In the genomic region with DNA sequence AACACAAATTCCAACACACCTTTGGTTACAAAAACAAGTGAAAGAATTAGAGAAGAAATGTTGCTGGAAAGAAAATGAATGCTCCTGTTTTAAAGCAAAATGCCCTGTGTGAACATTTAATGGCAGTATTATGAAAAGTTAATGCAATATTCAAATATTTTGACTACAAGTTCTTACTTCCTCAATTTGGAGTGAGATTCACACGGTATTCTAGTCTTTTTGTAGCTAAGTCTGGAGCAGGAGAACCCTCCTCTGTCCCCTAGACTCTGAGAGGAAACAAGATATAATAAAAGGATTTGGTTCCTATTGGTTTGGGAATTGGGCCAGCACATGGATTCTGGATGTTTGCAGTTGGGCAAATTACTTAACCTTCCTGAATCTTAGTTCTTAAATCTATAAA, we compare ENCODE assay signal across 16 cellular contexts. TPM values are rescaled to one million over a fixed set of nuclear protein-coding genes. Genes with fewer than 3 reads are reported as not detected.
DNase-seq lines count a peak whose midpoint lies in the region; ATAC-seq and TF ChIP-seq lines count a peak whose summit lies in the region.
"Had no signal": no experiment of that assay in that cellular context is flagged by ENCODE, and none has a peak within 500 bp of the region (broad histone marks: within the 10 kb centered on the region; RNA-seq: fewer than 3 reads in every experiment).

No MANE protein-coding gene starts in this region.

- H2AK5ac ChIP-seq in neuronal stem cell (ENCODE audit: low read depth, low read length): no peak overlapping the region

- no peak overlapping the region for H3K9ac ChIP-seq in OCI-LY3 (ENCODE audit: low read length)
- no peak overlapping the region for H3K9ac ChIP-seq in neuronal stem cell (ENCODE audit: low read depth, low read length, poor library complexity)

- no peak overlapping the region for H2AFZ ChIP-seq in OCI-LY3 (ENCODE audit: low read depth, low read length)
- no peak overlapping the region for H2AFZ ChIP-seq in neuronal stem cell (ENCODE audit: low read length)

- H4K91ac ChIP-seq in neuronal stem cell (ENCODE audit: low read depth, low read length, poor library complexity): no peak overlapping the region

- peak overlapping the region; percentile 20; the same call in 1 of the 2 replicates for H3K27ac ChIP-seq in OCI-LY3 (ENCODE audit: low read length)
- no peak overlapping the region for H3K27ac ChIP-seq in foreskin keratinocyte
- H3K27ac ChIP-seq in neuronal stem cell (replicated peaks; ENCODE audit: low read length): no peak overlapping the region
- H3K27ac ChIP-seq: RWPE1, skin epidermis had no signal

- no peaks in the 10 kb centered on the region for H3K9me3 ChIP-seq in OCI-LY3 (ENCODE audit: insufficient read depth, low read length)
- no peaks in the 10 kb centered on the region for H3K9me3 ChIP-seq in neuronal stem cell (replicated peaks in 1 of 2; ENCODE audit: control insufficient read depth in 2 of 2, insufficient read depth in 1 of 2, low read depth in 1 of 2, low read length in 2 of 2)
- H3K9me3 ChIP-seq: mucosa of descending colon had no signal

- no peak overlapping the region for H3K4ac ChIP-seq in neuronal stem cell (ENCODE audit: low read length)

- H2BK12ac ChIP-seq in neuronal stem cell (ENCODE audit: low read length): no peak overlapping the region

- no peaks in the 10 kb centered on the region for H3K79me1 ChIP-seq in neuronal stem cell (ENCODE audit: low read depth, low read length)

- H3K27me3 ChIP-seq in OCI-LY3 (ENCODE audit: low read depth, low read length): no peaks in the 10 kb centered on the region
- H3K27me3 ChIP-seq in foreskin keratinocyte: no peaks in the 10 kb centered on the region
- H3K27me3 ChIP-seq in neuronal stem cell (ENCODE audit: control insufficient read depth in 3 of 3, insufficient read depth in 3 of 3, low read depth in 1 of 3, low read length in 3 of 3): no peaks in the 10 kb centered on the region

- H3K79me2 ChIP-seq in OCI-LY3 (ENCODE audit: low read length): peaks cover 22% of the 10 kb centered on the region

- H3K4me2 ChIP-seq in OCI-LY3 (ENCODE audit: low read length) (peak overlapping the region; percentile 42), neuronal stem cell (ENCODE audit: insufficient read depth, low read length, poor library complexity, severe bottlenecking) (no peak overlapping the region)

- no peak overlapping the region for H2BK120ac ChIP-seq in neuronal stem cell (ENCODE audit: low read depth, low read length)

- H4K8ac ChIP-seq in neuronal stem cell (ENCODE audit: low read depth, low read length): no peak overlapping the region

- H3K4me1 ChIP-seq in OCI-LY3 (ENCODE audit: low read length) (peaks cover 23% of the 10 kb centered on the region), foreskin keratinocyte (peaks cover 3% of the 10 kb centered on the region), neuronal stem cell (ENCODE audit: control insufficient read depth in 2 of 2, insufficient read depth in 1 of 2, low read depth in 1 of 2, low read length in 2 of 2) (no peaks in the 10 kb centered on the region)

- DNase-seq in foreskin keratinocyte (no peak), amygdala (lab: John Stamatoyannopoulos, UW) (no peak), neuronal stem cell (ENCODE audit: low spot score) (no peak)
- DNase-seq in activated CD4-positive, CD25-positive, alpha-beta regulatory T cell (lab: John Stamatoyannopoulos, UW): no peak
- DNase-seq: activated CD4-positive, alpha-beta T cell treated with anti-CD3 and anti-CD28 coated beads for 1 hour; C1 segment of cervical spinal cord; hippocampal formation; mucosa of descending colon; NCI-H2029 treated with DMSO at 0.1 percent for 48 hours; stimulated activated CD8-positive, alpha-beta memory T cell treated with anti-CD3 and anti-CD28 coated beads, Interleukin-4, amount 100 ng/mL, for 48 hours had no signal

- peaks cover 25% of the 10 kb centered on the region for H4K20me1 ChIP-seq in OCI-LY3 (ENCODE audit: insufficient read depth, low read length)

- TF ChIP-seq CTCF in OCI-LY3 (IDR thresholded peaks at IDR 0.05; ENCODE audit: low read depth, low read length): no peak
- no peak for TF ChIP-seq CTCF in foreskin keratinocyte (conservative IDR thresholded peaks at IDR 0.05)

- H3K4me3 ChIP-seq in OCI-LY3 (ENCODE audit: low read length) (no peak overlapping the region), neuronal stem cell (ENCODE audit: low read length in 2 of 2) (no peak overlapping the region)
- H3K4me3 ChIP-seq: mucosa of descending colon, skin epidermis had no signal

- H2BK5ac ChIP-seq in neuronal stem cell (ENCODE audit: low read length): no peak overlapping the region

- peak; percentile 57 for ATAC-seq in GM18511 (IDR thresholded peaks at IDR 0.05; ENCODE audit: unreplicated experiment)
- peak; percentile 45 for ATAC-seq in GM21447 (IDR thresholded peaks at IDR 0.05; ENCODE audit: unreplicated experiment)
- ATAC-seq in HG03097 (IDR thresholded peaks at IDR 0.05; ENCODE audit: low FRiP score, unreplicated experiment): peak; percentile 41
- no peak for ATAC-seq in foreskin keratinocyte
- ATAC-seq: mucosa of descending colon had no signal

- WGBS in neuronal stem cell (ENCODE audit: extremely low coverage in 2 of 2, insufficient read length in 2 of 2, insufficient replicate concordance in 1 of 2), 2 donors: no CpG with 5 or more reads among the region's 1 CpG

- peaks cover 43% of the 10 kb centered on the region for H3K36me3 ChIP-seq in OCI-LY3 (replicated peaks; ENCODE audit: low read depth, low read length)
- peaks cover 8 to 46% of the 10 kb centered on the region in 2 donors for H3K36me3 ChIP-seq in neuronal stem cell (replicated peaks in 1 of 2; ENCODE audit: control insufficient read depth in 2 of 2, insufficient read depth in 2 of 2, low read length in 2 of 2)

- H2BK15ac ChIP-seq in neuronal stem cell (ENCODE audit: low read length): no peak overlapping the region

- H3K14ac ChIP-seq in neuronal stem cell (ENCODE audit: low read length): no peak overlapping the region

- no peak overlapping the region for H3K23ac ChIP-seq in neuronal stem cell (ENCODE audit: low read depth, low read length, poor library complexity)

- H3K18ac ChIP-seq in neuronal stem cell (ENCODE audit: low read length): no peak overlapping the region

RNA-seq across cellular contexts. Expression of gene MAD2L1, which starts 12.7 kb away (rescaled TPM):
- total RNA-seq in foreskin keratinocyte: 56.0 and 75.7 TPM in 2 replicates
- 51.6 and 74.6 TPM in 2 replicates for polyA plus RNA-seq in foreskin keratinocyte
- polyA plus RNA-seq in neuronal stem cell (2013, experiment 1 of 2): 77.0 TPM
- 81.3 TPM for polyA plus RNA-seq in neuronal stem cell (2013, experiment 2 of 2)
